In the genomic region with DNA sequence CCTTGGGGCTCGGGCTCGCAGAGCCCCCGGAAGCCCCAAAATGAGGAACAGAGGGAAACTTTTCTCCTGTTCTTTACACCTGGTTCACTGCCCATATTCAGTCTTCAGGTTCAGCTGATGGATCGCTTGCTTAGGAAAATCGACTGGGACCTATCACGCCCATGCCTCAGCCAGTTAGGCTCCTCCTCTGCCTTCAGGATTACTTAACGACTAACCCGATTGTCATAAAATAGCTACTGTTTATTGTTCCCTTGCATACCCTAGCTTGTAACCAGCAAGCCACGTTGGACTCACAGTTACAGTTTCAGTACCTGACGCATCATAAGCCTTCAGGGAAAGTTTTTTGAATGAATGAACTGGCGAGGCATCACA, we compare ENCODE assay signal across 8 cellular contexts. TPM values are rescaled to one million over a fixed set of nuclear protein-coding genes. Genes with fewer than 3 reads are reported as not detected.
A peak's percentile ranks its signal among the peaks of the same experiment; 100 is the strongest.
DNase-seq lines count a peak whose midpoint lies in the region; ATAC-seq and TF ChIP-seq lines count a peak whose summit lies in the region.

No MANE protein-coding gene starts in this region.

- peak in 1 of 3 donors; percentile 0 for ATAC-seq in natural killer cell
- no peak for ATAC-seq in HG02885 (IDR thresholded peaks at IDR 0.05; ENCODE audit: poor library complexity, unreplicated experiment)
- ATAC-seq in HG03196 (IDR thresholded peaks at IDR 0.05; ENCODE audit: unreplicated experiment) = no peak

- no peaks in the 10 kb centered on the region for H3K9me3 Mint-ChIP-seq in natural killer cell

- peaks cover 7% of the 10 kb centered on the region for H3K36me3 Mint-ChIP-seq in natural killer cell

- DNase-seq in ELR (ENCODE audit: low read depth) (peak; percentile 56), LNCaP clone FGC (ENCODE audit: low read depth) (peak; percentile 25), colonic mucosa (no peak), natural killer cell (no peak), NCI-H2196 treated with DMSO at 0.1 percent for 48 hours (lab: John Stamatoyannopoulos, UW; ENCODE audit: unreplicated experiment) (no peak), NCI-H146 treated with DMSO at 0.1 percent for 48 hours (lab: John Stamatoyannopoulos, UW; ENCODE audit: unreplicated experiment) (no peak)

- peaks cover 14% of the 10 kb centered on the region for H3K4me1 ChIP-seq in colonic mucosa

- peak overlapping the region; percentile 91 for H3K4me3 Mint-ChIP-seq in natural killer cell

- no peaks in the 10 kb centered on the region for H3K27me3 Mint-ChIP-seq in natural killer cell (ENCODE audit: low read depth in 2 of 2)

- peaks cover 27 to 29% of the 10 kb centered on the region in 2 donors for H3K4me1 Mint-ChIP-seq in natural killer cell

- H3K9ac ChIP-seq in colonic mucosa (ENCODE audit: low read depth in 2 of 2, low read length in 2 of 2) = peak overlapping the region; percentile 86 to 99

- TF ChIP-seq CTCF in LNCaP clone FGC (IDR thresholded peaks at IDR 0.05; ENCODE audit: control insufficient read depth, extremely low read depth, insufficient read depth) (no peak), colonic mucosa (IDR thresholded peaks at IDR 0.05) (no peak), natural killer cell (IDR thresholded peaks at IDR 0.05) (no peak)

- H3K4me3 ChIP-seq in LNCaP clone FGC (ENCODE audit: low read depth, low read length) (peak overlapping the region; percentile 67), colonic mucosa (peak overlapping the region; percentile 100)

- H3K27me3 ChIP-seq in colonic mucosa = no peaks in the 10 kb centered on the region

- H3K9me3 ChIP-seq in colonic mucosa = no peaks in the 10 kb centered on the region

- H3K27ac ChIP-seq in colonic mucosa = peak overlapping the region; percentile 98

- intact Hi-C loops in colonic mucosa (cut with DNase I) = no loop called here
- intact Hi-C loops in natural killer cell (cut with micrococcal nuclease) = no loop called here

- peak overlapping the region; percentile 95 to 96 for H3K27ac Mint-ChIP-seq in natural killer cell

- peaks cover 18% of the 10 kb centered on the region for H3K36me3 ChIP-seq in colonic mucosa

RNA-seq across cellular contexts. Expression of gene TARDBP, which starts 0.7 kb away (rescaled TPM):
- total RNA-seq in colonic mucosa (100 to 1,000 TPM; 126 to 178 TPM), natural killer cell (100 to 1,000 TPM; 148 to 171 (median 161) TPM)

RNA-seq across cellular contexts. Expression of gene MASP2, which starts 33.9 kb away (rescaled TPM):
- total RNA-seq in colonic mucosa (under 1 TPM in 1 of 2 donors, not detected in 1; 0.32 TPM), natural killer cell (under 1 TPM in 2 of 3 donors, not detected in 1; 0.16 to 0.20 TPM)

RNA-seq across cellular contexts. Expression of gene SRM, which starts 46.7 kb away (rescaled TPM):
- total RNA-seq in colonic mucosa (10 to 100 TPM; 19.8 to 86.2 TPM), natural killer cell (10 to 100 TPM; 23.9 to 30.9 (median 29.2) TPM)

Comparison
In these comparisons a context has a peak if more than half of its experiments do, and no peak if none do; other contexts are left out.
1. DNase-seq: peak in ELR (single experiment) and LNCaP clone FGC (single experiment); none in colonic mucosa (single experiment), natural killer cell (single experiment), NCI-H2196 treated with DMSO at 0.1 percent for 48 hours (single experiment) and NCI-H146 treated with DMSO at 0.1 percent for 48 hours (single experiment).